Comparison of ENCODE assay signal across 8 cellular contexts in genomic region chr12:56724989-56725722, GRCh38. TPM values are rescaled to one million over a fixed set of nuclear protein-coding genes. Genes with fewer than 3 reads are reported as not detected.
DNase-seq lines count a peak whose midpoint lies in the region; TF ChIP-seq lines count a peak whose summit lies in the region.

Gene NACA, minus strand, starts transcription at chr12:56725299. Its CDS starts 778 bp downstream, at chr12:56724521.

- no peaks in the 10 kb centered on the region for H3K9me3 ChIP-seq in effector memory CD4-positive, alpha-beta T cell (ENCODE audit: control insufficient read depth, low read length)

- peaks cover 41% of the 10 kb centered on the region for H3K4me1 ChIP-seq in effector memory CD4-positive, alpha-beta T cell (ENCODE audit: control insufficient read depth, insufficient read depth, low read length, poor library complexity, severe bottlenecking)

- H3K27ac ChIP-seq in effector memory CD4-positive, alpha-beta T cell (ENCODE audit: insufficient read depth, low read length, poor library complexity, severe bottlenecking), result peak within 1 kb of the TSS; percentile 79

- no peaks in the 10 kb centered on the region for H3K27me3 ChIP-seq in effector memory CD4-positive, alpha-beta T cell (replicated peaks; ENCODE audit: control insufficient read depth, insufficient read depth, low read length, poor library complexity, severe bottlenecking)

- H3K36me3 ChIP-seq in effector memory CD4-positive, alpha-beta T cell (ENCODE audit: control insufficient read depth, insufficient read depth, low read length), result peaks cover 18% of the 10 kb centered on the region

- no peak for TF ChIP-seq CTCF in GM20000 (IDR thresholded peaks at IDR 0.05; ENCODE audit: extremely low read depth, missing control alignments)

- DNase-seq in CMK (ENCODE audit: low read depth), result peak; percentile 91
- DNase-seq in GM20000 (ENCODE audit: low spot score), result peak; percentile 93
- peak; percentile 98 for DNase-seq in HT-29 (ENCODE audit: low spot score)
- peak; percentile 98 to 99 for DNase-seq in NOMO-1 (lab: John Stamatoyannopoulos, UW; ENCODE audit: unreplicated experiment in 2 of 2)
- peak; percentile 94 to 98 (median 97) for DNase-seq in effector memory CD4-positive, alpha-beta T cell
- DNase-seq in medulla oblongata (ENCODE audit: extremely low spot score), result peak; percentile 99
- peak; percentile 97 for DNase-seq in stimulated activated CD8-positive, alpha-beta memory T cell treated with anti-CD3 and anti-CD28 coated beads, Interleukin-12 subunit alpha, Interleukin-12 subunit beta, amount 100 ng/mL, for 1 hour (ENCODE audit: low read depth)

- CTCF ChIA-PET in activated CD8-positive, alpha-beta memory T cell treated with anti-CD3 and anti-CD28 coated beads for 36 hours (lab: Charles Lee), result interaction anchor here (0.6 to 1.1 kb wide), 3 partner anchors 39 to 277 kb away, joined by 3 read pairs; no protein-coding TSS in a partner anchor

- POLR2A ChIA-PET in activated CD8-positive, alpha-beta memory T cell treated with anti-CD3 and anti-CD28 coated beads for 36 hours (lab: Charles Lee), result interaction anchor here (0.5 to 1.8 kb wide), 12 partner anchors 9 to 730 kb away, joined by 3 to 30 read pairs (median 5); partner anchors contain the start of genes ATP5F1B, INHBE, PRIM1 and PTGES3

- peak within 1 kb of the TSS; percentile 93 for H3K4me3 ChIP-seq in effector memory CD4-positive, alpha-beta T cell (ENCODE audit: insufficient read depth, low read depth, low read length, poor library complexity, severe bottlenecking)

RNA-seq across cellular contexts. Expression of gene NACA, which starts in this region (rescaled TPM):
- 1,132 and 1,145 TPM in 2 replicates for total RNA-seq in HT-29 (2014; rRNA removed; shearing (Covaris generic))
- 100 to 1,000 TPM; 948 to 969 TPM for total RNA-seq in activated CD8-positive, alpha-beta memory T cell treated with anti-CD3 and anti-CD28 coated beads for 36 hours

Comparison
In these comparisons a context has a peak if more than half of its experiments do, and no peak if none do; other contexts are left out.
1. Peak in every context shown above with its lines: DNase-seq, H3K4me3 ChIP-seq and H3K27ac ChIP-seq.